Comparison of ENCODE assay signal across 23 cellular contexts in the genomic region with DNA sequence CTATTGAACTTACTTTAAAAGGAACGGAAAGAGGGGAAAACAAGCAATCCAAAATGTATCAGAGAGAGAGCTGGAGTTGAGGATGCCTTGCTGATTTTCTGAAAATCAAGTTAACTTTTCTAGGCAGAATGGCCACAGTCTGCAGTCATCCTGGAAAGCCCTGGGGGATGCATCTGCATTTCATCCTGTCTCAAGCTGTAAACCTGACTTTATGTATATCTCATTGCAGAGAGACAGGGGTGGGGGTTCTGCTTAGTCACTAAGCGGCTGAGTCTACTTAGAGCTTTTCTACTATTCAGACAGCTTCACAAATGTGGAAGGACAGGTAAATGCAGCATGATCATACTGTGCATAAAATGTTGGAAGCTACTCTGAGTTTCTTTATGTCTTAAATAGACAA.
"Had no signal": no experiment of that assay in that cellular context is flagged by ENCODE, and none has a peak within 500 bp of the region (broad histone marks: within the 10 kb centered on the region; RNA-seq: fewer than 3 reads in every experiment).

No MANE protein-coding gene starts in this region.

- H3K27ac ChIP-seq: epithelial cell of prostate, gastroesophageal sphincter, heart right ventricle, pancreas, thoracic aorta, tibial nerve, upper lobe of right lung, uterus had no signal

- H3K9me3 ChIP-seq: gastroesophageal sphincter, heart right ventricle, neutrophil, pancreas, thoracic aorta, tibial nerve, upper lobe of right lung, uterus had no signal

- H3K9me3 Mint-ChIP-seq: memory B cell; natural killer cell; stimulated activated naive B cell treated with anti-CD40 and anti-IgM and Interleukin-4, amounts not matched to agents 10 μg/mL and 1 μg/mL and 100 μg/mL, for 72 hours; stimulated activated naive CD8-positive, alpha-beta T cell treated with anti-CD3 and anti-CD28 coated beads, Interleukin-15, Interleukin-2, amounts not matched to agents 100 ng/mL and 50 ng/mL, for 24 hours had no signal

- ATAC-seq: esophagus mucosa; gastroesophageal sphincter; left lobe of liver; natural killer cell; pancreas; sciatic nerve; stimulated activated naive B cell treated with anti-CD40 and anti-IgM and Interleukin-4, amounts not matched to agents 10 μg/mL and 1 μg/mL and 100 μg/mL, for 72 hours; upper lobe of right lung had no signal

- H3K4me3 Mint-ChIP-seq: memory B cell; natural killer cell; stimulated activated naive B cell treated with anti-CD40 and anti-IgM and Interleukin-4, amounts not matched to agents 10 μg/mL and 1 μg/mL and 100 μg/mL, for 72 hours; stimulated activated naive CD8-positive, alpha-beta T cell treated with anti-CD3 and anti-CD28 coated beads, Interleukin-15, Interleukin-2, amounts not matched to agents 100 ng/mL and 50 ng/mL, for 24 hours had no signal

- H3K27me3 ChIP-seq: gastroesophageal sphincter, heart right ventricle, neutrophil, pancreas, tibial nerve, upper lobe of right lung, uterus had no signal

- DNase-seq: cerebellar nuclear complex; cortex of kidney; foreskin fibroblast; heart right ventricle; hypothalamus; kidney; natural killer cell; pancreas; stimulated activated CD4-positive, alpha-beta T cell treated with anti-CD3 and anti-CD28 coated beads, Interleukin-4, amount 100 ng/mL, for 4 hours; stimulated activated naive B cell treated with anti-CD40 and anti-IgM and Interleukin-4, amounts not matched to agents 10 μg/mL and 1 μg/mL and 100 μg/mL, for 72 hours; upper lobe of right lung; uterus had no signal

- H3K27ac Mint-ChIP-seq: stimulated activated naive B cell treated with anti-CD40 and anti-IgM and Interleukin-4, amounts not matched to agents 10 μg/mL and 1 μg/mL and 100 μg/mL, for 72 hours; stimulated activated naive CD8-positive, alpha-beta T cell treated with anti-CD3 and anti-CD28 coated beads, Interleukin-15, Interleukin-2, amounts not matched to agents 100 ng/mL and 50 ng/mL, for 24 hours had no signal

- H3K4me1 Mint-ChIP-seq: natural killer cell; stimulated activated naive B cell treated with anti-CD40 and anti-IgM and Interleukin-4, amounts not matched to agents 10 μg/mL and 1 μg/mL and 100 μg/mL, for 72 hours had no signal

- H3K27me3 Mint-ChIP-seq: memory B cell; stimulated activated naive B cell treated with anti-CD40 and anti-IgM and Interleukin-4, amounts not matched to agents 10 μg/mL and 1 μg/mL and 100 μg/mL, for 72 hours; stimulated activated naive CD8-positive, alpha-beta T cell treated with anti-CD3 and anti-CD28 coated beads, Interleukin-15, Interleukin-2, amounts not matched to agents 100 ng/mL and 50 ng/mL, for 24 hours had no signal

- H3K4me3 ChIP-seq: gastroesophageal sphincter, heart right ventricle, lung, pancreas, thoracic aorta, tibial nerve, upper lobe of right lung, uterus had no signal

- H3K4me1 ChIP-seq: gastroesophageal sphincter, heart right ventricle, pancreas, tibial nerve, upper lobe of right lung, uterus had no signal

- H3K36me3 ChIP-seq: uterus had no signal
